7 cellular contexts compared by ENCODE assay signal in genomic region chr10:112115781-112116385, GRCh38.
DNase-seq lines count a peak whose midpoint lies in the region; ATAC-seq and TF ChIP-seq lines count a peak whose summit lies in the region.

No MANE protein-coding gene starts in this region.

- peaks cover 23% of the 10 kb centered on the region for H3K27me3 Mint-ChIP-seq in chondrocyte (ENCODE audit: low read depth)

- H3K27ac Mint-ChIP-seq in chondrocyte (ENCODE audit: unreplicated experiment): no peak overlapping the region

- H3K27me3 ChIP-seq in GM06990 (replicated peaks; ENCODE audit: control insufficient read depth, insufficient read depth, low read length): no peaks in the 10 kb centered on the region

- H3K36me3 ChIP-seq in GM06990 (ENCODE audit: control insufficient read depth, insufficient read depth, low read length): no peaks in the 10 kb centered on the region

- H3K4me1 Mint-ChIP-seq in chondrocyte (ENCODE audit: low read depth): no peaks in the 10 kb centered on the region

- no peak overlapping the region for H3K4me3 ChIP-seq in GM06990 (replicated peaks; ENCODE audit: low read depth, low read length)

- H3K9me3 Mint-ChIP-seq in chondrocyte (ENCODE audit: low read depth): no peaks in the 10 kb centered on the region

- H3K36me3 Mint-ChIP-seq in chondrocyte (ENCODE audit: low read depth): no peaks in the 10 kb centered on the region

- DNase-seq in GM06990 (ENCODE audit: extremely low read depth, insufficient read length) (no peak), HuH-7 (ENCODE audit: low spot score) (peak; percentile 72), T-helper 1 cell (peak in 3 of 5 donors; percentile 8 to 19 (median 13)), chondrocyte (ENCODE audit: low spot score) (no peak), myocyte (ENCODE audit: low read depth) (peak; percentile 32), NCI-H2029 treated with DMSO at 0.1 percent for 48 hours (lab: John Stamatoyannopoulos, UW) (no peak)

- peak; percentile 85 for ATAC-seq in GM21447 (IDR thresholded peaks at IDR 0.05; ENCODE audit: unreplicated experiment)

- H3K4me3 Mint-ChIP-seq in chondrocyte (ENCODE audit: unreplicated experiment): no peak overlapping the region

- peak; percentile 89 for TF ChIP-seq CTCF in GM06990 (IDR thresholded peaks at IDR 0.05; ENCODE audit: insufficient read depth, low read length, poor library complexity, severe bottlenecking)
- TF ChIP-seq CTCF in chondrocyte (IDR thresholded peaks at IDR 0.05): peak; percentile 81

Comparison
In these comparisons a context has a peak if more than half of its experiments do, and no peak if none do; other contexts are left out.
1. DNase-seq: peak in HuH-7 (single experiment), T-helper 1 cell (3 of 5) and myocyte (single experiment); none in GM06990 (single experiment), chondrocyte (single experiment) and NCI-H2029 treated with DMSO at 0.1 percent for 48 hours (single experiment).